8 cellular contexts compared by ENCODE assay signal in the genomic region with DNA sequence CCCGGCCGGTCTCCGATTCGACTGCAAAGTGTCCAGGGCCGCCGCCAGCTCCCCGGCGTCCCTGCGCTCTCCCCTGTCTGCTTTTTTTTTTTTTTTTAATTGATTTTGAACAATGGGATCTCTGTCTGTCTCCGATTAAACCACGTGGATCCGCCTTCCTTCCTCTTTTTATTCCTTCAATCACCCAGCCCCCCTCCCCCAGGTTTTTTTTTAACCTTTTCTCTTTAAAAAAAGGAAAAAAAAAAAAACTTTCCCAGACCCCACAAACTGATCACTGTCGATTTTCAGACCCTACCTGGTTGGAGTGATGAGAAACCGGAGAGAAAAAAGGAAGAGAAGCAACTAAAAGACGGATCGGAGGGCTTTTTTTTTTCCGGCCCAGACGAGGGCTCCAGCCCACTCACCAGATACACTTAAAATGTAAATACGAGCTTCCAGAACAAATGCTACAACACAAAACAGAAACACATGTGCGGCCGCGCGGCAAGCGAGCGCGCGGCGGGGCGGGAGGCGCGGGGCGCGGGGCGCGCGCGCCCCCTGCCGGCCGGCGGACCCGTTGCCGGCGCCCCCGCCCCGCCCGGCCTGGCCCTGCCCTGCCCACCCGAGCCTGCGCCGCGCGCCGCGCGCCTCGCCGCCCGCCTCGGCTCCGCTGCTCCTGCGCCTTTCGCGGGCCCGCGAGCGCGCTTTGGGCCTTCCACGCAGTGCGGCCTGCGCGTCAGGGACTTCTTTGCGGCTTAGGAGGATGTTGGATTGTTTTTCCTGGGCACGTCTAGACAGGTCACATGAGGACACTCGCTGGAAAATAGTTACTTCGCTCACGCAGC. TPM values are rescaled to one million over a fixed set of nuclear protein-coding genes. Genes with fewer than 3 reads are reported as not detected.
DNase-seq lines count a peak whose midpoint lies in the region; ATAC-seq and TF ChIP-seq lines count a peak whose summit lies in the region.

A gene (minus strand): TSS at position 428 of the 824 bp plus-strand sequence. CDS start 1,163 bp downstream, outside the sequence.

- H3K27me3 Mint-ChIP-seq in activated CD4-positive, alpha-beta memory T cell treated with anti-CD3 and anti-CD28 coated beads for 36 hours: no peaks in the 10 kb centered on the region

- H3K4me1 ChIP-seq in lung (ENCODE audit: control insufficient read depth in 2 of 2, insufficient read depth in 2 of 2, low read length in 2 of 2): peaks cover 4 to 5% of the 10 kb centered on the region in 2 donors

- H3K4me3 Mint-ChIP-seq in activated CD4-positive, alpha-beta memory T cell treated with anti-CD3 and anti-CD28 coated beads for 36 hours: peak within 1 kb of the TSS; percentile 88

- TF ChIP-seq CTCF in 22Rv1 (IDR thresholded peaks at IDR 0.05): peak; percentile 78
- TF ChIP-seq CTCF in lung (IDR thresholded peaks at IDR 0.05; ENCODE audit: control extremely low read depth, extremely low read depth): no peak

- POLR2A ChIA-PET in activated CD4-positive, alpha-beta memory T cell treated with anti-CD3 and anti-CD28 coated beads for 36 hours (lab: Charles Lee): interaction anchor here (1.6 kb wide), 1 partner anchor 14 kb away, joined by 3 read pairs; no protein-coding TSS in a partner anchor

- DNase-seq in NCI-H526 treated with DMSO at 0.1 percent for 48 hours (lab: John Stamatoyannopoulos, UW) (peak; percentile 71), lung (ENCODE audit: low spot score) (peak; percentile 61)
- DNase-seq in activated CD4-positive, alpha-beta memory T cell treated with anti-CD3 and anti-CD28 coated beads for 36 hours: peak; percentile 79
- peak; percentile 59 for DNase-seq in effector CD4-positive, alpha-beta T cell
- peak; percentile 50 to 69 (median 53) for DNase-seq in stimulated activated CD4-positive, alpha-beta T cell treated with anti-CD3 and anti-CD28 coated beads, TNF-alpha, amount 100 ng/mL, for 24 hours (ENCODE audit: low read depth in 3 of 3)

- ATAC-seq in GM18505 (IDR thresholded peaks at IDR 0.05; ENCODE audit: unreplicated experiment): peak; percentile 46
- peak; percentile 45 for ATAC-seq in HG03378 (IDR thresholded peaks at IDR 0.05; ENCODE audit: unreplicated experiment)
- peak; percentile 42 for ATAC-seq in lung (ENCODE audit: insufficient read depth, low FRiP score)

- H3K27ac ChIP-seq in 22Rv1 (peak within 1 kb of the TSS; percentile 92), lung (ENCODE audit: low read depth in 1 of 2, low read length in 1 of 2) (peak within 1 kb of the TSS; percentile 90 to 92)

- peak; percentile 76 for TF ChIP-seq POLR2A in GM18505 (IDR thresholded peaks at IDR 0.05; ENCODE audit: borderline replicate concordance, extremely low read depth, insufficient read depth, insufficient read length)

- no peaks in the 10 kb centered on the region for H3K9me3 Mint-ChIP-seq in activated CD4-positive, alpha-beta memory T cell treated with anti-CD3 and anti-CD28 coated beads for 36 hours

- peak within 1 kb of the TSS; percentile 95 for H3K27ac Mint-ChIP-seq in activated CD4-positive, alpha-beta memory T cell treated with anti-CD3 and anti-CD28 coated beads for 36 hours

- CTCF ChIA-PET in activated CD4-positive, alpha-beta memory T cell treated with anti-CD3 and anti-CD28 coated beads for 36 hours (lab: Charles Lee): interaction anchor here (0.5 to 2.2 kb wide), 3 partner anchors 13 to 18 kb away, joined by 3 to 10 read pairs (median 5); no protein-coding TSS in a partner anchor

- H3K4me1 Mint-ChIP-seq in activated CD4-positive, alpha-beta memory T cell treated with anti-CD3 and anti-CD28 coated beads for 36 hours (ENCODE audit: low read depth): peaks cover 43% of the 10 kb centered on the region

- peaks cover 0 to 3% of the 10 kb centered on the region in 2 donors for H3K36me3 ChIP-seq in lung (ENCODE audit: control insufficient read depth in 2 of 2, insufficient read depth in 2 of 2, low read length in 2 of 2)

- H3K36me3 Mint-ChIP-seq in activated CD4-positive, alpha-beta memory T cell treated with anti-CD3 and anti-CD28 coated beads for 36 hours: peaks cover 29% of the 10 kb centered on the region

- H3K9me3 ChIP-seq in lung (ENCODE audit: control insufficient read depth in 2 of 2, insufficient read depth in 1 of 2, low read length in 1 of 2): no peaks in the 10 kb centered on the region

- intact Hi-C loops in activated CD4-positive, alpha-beta memory T cell treated with anti-CD3 and anti-CD28 coated beads for 36 hours (cut with micrococcal nuclease): loop anchor here (2.0 kb wide), 2 partner anchors 19 to 535 kb away; no protein-coding TSS in a partner anchor

- WGBS in lung, 2 donors: 0 to 1% methylated on average over 43 to 75 of the region's 75 CpGs

- peak within 1 kb of the TSS; percentile 85 for H3K4me3 ChIP-seq in lung

- no peaks in the 10 kb centered on the region for H3K27me3 ChIP-seq in lung (ENCODE audit: control insufficient read depth, insufficient read depth)

RNA-seq across cellular contexts. Expression of the gene that starts here (rescaled TPM):
- 10 to 100 TPM; 90.6 to 91.0 TPM for total RNA-seq in activated CD4-positive, alpha-beta memory T cell treated with anti-CD3 and anti-CD28 coated beads for 36 hours
- total RNA-seq in lung: 10 to 100 TPM; 43.1 to 51.2 TPM
- 10 to 100 TPM; 31.9 to 33.9 TPM for polyA plus RNA-seq in lung

Comparison
In these comparisons a context has a peak if more than half of its experiments do, and no peak if none do; other contexts are left out.
1. Peak in every context shown above with its lines: DNase-seq, ATAC-seq, H3K4me3 ChIP-seq and H3K27ac ChIP-seq.